In genomic region chr1:89310976-89311375, GRCh38 we compare ENCODE assay signal across 11 cellular contexts. TPM values are rescaled to one million over a fixed set of nuclear protein-coding genes. Genes with fewer than 3 reads are reported as not detected.
A peak's percentile ranks its signal among the peaks of the same experiment; 100 is the strongest.
DNase-seq lines count a peak whose midpoint lies in the region; ATAC-seq, FAIRE-seq and TF ChIP-seq lines count a peak whose summit lies in the region.
"Had no signal": no experiment of that assay in that cellular context is flagged by ENCODE, and none has a peak within 500 bp of the region (broad histone marks: within the 10 kb centered on the region; RNA-seq: fewer than 3 reads in every experiment).

No MANE protein-coding gene starts in this region.

- H3K36me3 ChIP-seq in hepatocyte (replicated peaks; ENCODE audit: insufficient read depth, low read depth) = no peaks in the 10 kb centered on the region
- H3K36me3 ChIP-seq: brain microvascular endothelial cell had no signal

- H3K27ac ChIP-seq in hepatocyte = no peak overlapping the region
- H3K27ac ChIP-seq: brain microvascular endothelial cell had no signal

- no peaks in the 10 kb centered on the region for H3K79me2 ChIP-seq in hepatocyte

- intact Hi-C loops in natural killer cell (cut with micrococcal nuclease) = loop anchor here (1.0 to 5.0 kb wide), 5 partner anchors 24 to 184 kb away; partner anchors contain the start of gene GBP2

- no peaks in the 10 kb centered on the region for H3K4me1 ChIP-seq in hepatocyte (ENCODE audit: insufficient read depth)

- H3K27me3 Mint-ChIP-seq in activated T-helper 17 cell treated with anti-CD3 and anti-CD28 coated beads, Interleukin-2, amount 50 U/mL, for 72 hours = no peaks in the 10 kb centered on the region
- no peaks in the 10 kb centered on the region for H3K27me3 Mint-ChIP-seq in natural killer cell (ENCODE audit: low read depth in 2 of 2)

- TF ChIP-seq CTCF in natural killer cell (IDR thresholded peaks at IDR 0.05) = no peak
- TF ChIP-seq CTCF in hepatocyte (IDR thresholded peaks at IDR 0.05; ENCODE audit: poor library complexity) = no peak

- DNase-seq in GM12892 (ENCODE audit: insufficient read length) = no peak
- DNase-seq in natural killer cell = no peak
- no peak for DNase-seq in hepatocyte (ENCODE audit: low spot score)
- DNase-seq in AG08395 (ENCODE audit: low spot score) = no peak
- no peak for DNase-seq in stimulated activated CD4-positive, alpha-beta T cell treated with anti-CD3 and anti-CD28 coated beads, Interleukin-4, amount 100 ng/mL, for 24 hours
- DNase-seq: brain microvascular endothelial cell, NCI-H526 had no signal

- FAIRE-seq in GM12892 (lab: Jason Lieb, UNC) = peak; percentile 77

- ATAC-seq in GM21786 (IDR thresholded peaks at IDR 0.05; ENCODE audit: unreplicated experiment) (peak; percentile 12), natural killer cell (peak in 1 of 3 donors; percentile 3), GM21526 (IDR thresholded peaks at IDR 0.05; ENCODE audit: low FRiP score, unreplicated experiment) (no peak)
- ATAC-seq in activated T-helper 17 cell treated with anti-CD3 and anti-CD28 coated beads, Interleukin-2, amount 50 U/mL, for 72 hours (replicated peaks) = peak; percentile 46

- no peak overlapping the region for H3K4me3 ChIP-seq in hepatocyte

- no peaks in the 10 kb centered on the region for H3K27me3 ChIP-seq in hepatocyte
- H3K27me3 ChIP-seq: brain microvascular endothelial cell had no signal

- no peaks in the 10 kb centered on the region for H3K9me2 ChIP-seq in hepatocyte (replicated peaks; ENCODE audit: insufficient read depth)

- no peaks in the 10 kb centered on the region for H3K36me3 Mint-ChIP-seq in activated T-helper 17 cell treated with anti-CD3 and anti-CD28 coated beads, Interleukin-2, amount 50 U/mL, for 72 hours (ENCODE audit: low read depth)
- no peaks in the 10 kb centered on the region for H3K36me3 Mint-ChIP-seq in natural killer cell

- H3K4me2 ChIP-seq in hepatocyte = no peak overlapping the region

- peaks cover 35% of the 10 kb centered on the region for H3K4me1 Mint-ChIP-seq in activated T-helper 17 cell treated with anti-CD3 and anti-CD28 coated beads, Interleukin-2, amount 50 U/mL, for 72 hours
- H3K4me1 Mint-ChIP-seq in natural killer cell = peaks cover 40 to 45% of the 10 kb centered on the region in 2 donors

- no peaks in the 10 kb centered on the region for H3K9me3 ChIP-seq in hepatocyte (ENCODE audit: low read depth)

- H2AFZ ChIP-seq in hepatocyte = no peak overlapping the region

- H3K4me3 Mint-ChIP-seq in activated T-helper 17 cell treated with anti-CD3 and anti-CD28 coated beads, Interleukin-2, amount 50 U/mL, for 72 hours = peak overlapping the region; percentile 57
- peak overlapping the region; percentile 73 for H3K4me3 Mint-ChIP-seq in natural killer cell

- peak overlapping the region; percentile 93 for H3K27ac Mint-ChIP-seq in activated T-helper 17 cell treated with anti-CD3 and anti-CD28 coated beads, Interleukin-2, amount 50 U/mL, for 72 hours
- H3K27ac Mint-ChIP-seq in natural killer cell = peak overlapping the region; percentile 91 to 98

- no peaks in the 10 kb centered on the region for H4K20me1 ChIP-seq in hepatocyte (ENCODE audit: insufficient read depth, poor library complexity, severe bottlenecking)

- H3K9me3 Mint-ChIP-seq in activated T-helper 17 cell treated with anti-CD3 and anti-CD28 coated beads, Interleukin-2, amount 50 U/mL, for 72 hours = peaks cover 17% of the 10 kb centered on the region
- peaks cover 0 to 2% of the 10 kb centered on the region in 2 donors for H3K9me3 Mint-ChIP-seq in natural killer cell

- no peak for TF ChIP-seq POLR2A in GM12892 (IDR thresholded peaks at IDR 0.05; ENCODE audit: low read depth, low read length)

RNA-seq across cellular contexts. Expression of gene GBP5, which starts 38.3 kb away (rescaled TPM):
- 2.5 TPM for polyA plus RNA-seq in GM12892 (2012; ENCODE audit: missing spikeins)
- total RNA-seq in activated T-helper 17 cell treated with anti-CD3 and anti-CD28 coated beads, Interleukin-2, amount 50 U/mL, for 72 hours = 100 to 1,000 TPM; 135 to 157 TPM
- total RNA-seq in natural killer cell (100 to 1,000 TPM; 191 to 249 (median 219) TPM), hepatocyte (not detected in 2 replicates)
- not detected in 2 replicates for polyA plus RNA-seq in hepatocyte

RNA-seq across cellular contexts. Expression of gene GBP6, which starts 52.9 kb away (rescaled TPM):
- polyA plus RNA-seq in GM12892 (2012; ENCODE audit: missing spikeins) = not detected
- total RNA-seq in activated T-helper 17 cell treated with anti-CD3 and anti-CD28 coated beads, Interleukin-2, amount 50 U/mL, for 72 hours = under 1 TPM; 0.28 to 0.58 TPM
- under 1 TPM; 0.23 to 0.40 (median 0.39) TPM for total RNA-seq in natural killer cell
- total RNA-seq in hepatocyte = 0.03 TPM in 1 of 2 replicates, not detected in the other
- not detected in 2 replicates for polyA plus RNA-seq in hepatocyte
- total RNA-seq: osteoblast had no signal

Comparison
In these comparisons a context has a peak if more than half of its experiments do, and no peak if none do; other contexts are left out.
1. RNA of gene GBP5, which starts 38.3 kb away (total RNA-seq): 191 to 249 TPM in natural killer cell and 135 to 157 TPM in activated T-helper 17 cell treated with anti-CD3 and anti-CD28 coated beads, Interleukin-2, amount 50 U/mL, for 72 hours; not detected in hepatocyte; every median in the first group is over 100 times any median in the second.